In the genomic region with DNA sequence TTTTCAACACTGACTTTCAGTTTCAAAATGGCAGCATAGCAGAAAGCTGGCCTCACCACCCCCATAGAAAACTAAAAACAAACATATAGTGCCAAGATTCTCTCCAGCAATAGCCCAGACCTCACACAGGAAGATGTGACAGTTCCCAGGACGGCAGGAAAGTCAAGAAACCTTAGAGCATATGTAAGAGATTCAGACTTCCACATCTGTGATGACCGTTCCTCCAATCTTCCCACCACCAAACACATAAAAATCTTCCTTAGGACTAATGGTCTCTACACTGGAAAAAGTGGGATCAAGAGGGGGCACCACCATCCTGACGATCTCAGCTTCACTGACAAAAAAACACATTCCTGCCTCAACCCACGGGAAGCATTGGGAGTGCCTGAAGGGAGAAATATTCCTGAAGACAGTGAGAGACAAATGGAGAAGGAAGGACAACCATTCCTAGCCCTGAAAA, we compare ENCODE assay signal across 17 cellular contexts.
DNase-seq lines count a peak whose midpoint lies in the region; ATAC-seq and TF ChIP-seq lines count a peak whose summit lies in the region.
"Had no signal": no experiment of that assay in that cellular context is flagged by ENCODE, and none has a peak within 500 bp of the region (broad histone marks: within the 10 kb centered on the region; RNA-seq: fewer than 3 reads in every experiment).

No MANE protein-coding gene starts in this region.

- H3K36me3 ChIP-seq in MM.1S (replicated peaks; ENCODE audit: insufficient read depth, low read length) (no peaks in the 10 kb centered on the region), endodermal cell (ENCODE audit: control insufficient read depth, insufficient read depth, low read length) (no peaks in the 10 kb centered on the region), uterus (no peaks in the 10 kb centered on the region)
- H3K36me3 ChIP-seq: HAP-1 had no signal

- no peaks in the 10 kb centered on the region for H3K79me2 ChIP-seq in MM.1S (ENCODE audit: low read length)

- 77% methylated on average over 2 of the region's 4 CpGs; no CpG with 5 or more reads in 1 of the 2 experiments for WGBS in endodermal cell (ENCODE audit: insufficient coverage in 1 of 2, insufficient read length in 1 of 2), 2 experiments

- H3F3A ChIP-seq in MM.1S (ENCODE audit: insufficient read depth, low read length), result no peaks in the 10 kb centered on the region

- H4K20me1 ChIP-seq in MM.1S (ENCODE audit: insufficient read depth, low read length), result no peaks in the 10 kb centered on the region

- H3K9ac ChIP-seq in MM.1S (ENCODE audit: low read length) (peak overlapping the region; percentile 22; the same call in 1 of the 2 replicates), endodermal cell (ENCODE audit: extremely low read depth, low read length, poor library complexity, severe bottlenecking) (no peak overlapping the region)

- no peaks in the 10 kb centered on the region for H3K27me3 ChIP-seq in MM.1S (replicated peaks; ENCODE audit: insufficient read depth, low read length)
- H3K27me3 ChIP-seq in endodermal cell (ENCODE audit: control insufficient read depth, insufficient read depth, low read length, poor library complexity, severe bottlenecking), result no peaks in the 10 kb centered on the region
- H3K27me3 ChIP-seq in uterus, result no peaks in the 10 kb centered on the region

- peak overlapping the region; percentile 69 for H3K4me2 ChIP-seq in MM.1S (ENCODE audit: low read depth, low read length)

- no peak for TF ChIP-seq POLR2A in uterus (IDR thresholded peaks at IDR 0.05)

- H3K27me3 Mint-ChIP-seq in endodermal cell (ENCODE audit: insufficient read depth) (no peaks in the 10 kb centered on the region), nephron (ENCODE audit: low read depth) (no peaks in the 10 kb centered on the region)
- H3K27me3 Mint-ChIP-seq: IgD-negative memory B cell had no signal

- H3K9me3 Mint-ChIP-seq in endodermal cell (peaks cover 8% of the 10 kb centered on the region), nephron (peaks cover 8% of the 10 kb centered on the region)
- H3K9me3 Mint-ChIP-seq: activated naive CD4-positive, alpha-beta T cell treated with anti-CD3 and anti-CD28 coated beads, Interleukin-2, amount 50 U/mL, for 72 hours had no signal

- H3K4me1 Mint-ChIP-seq in endodermal cell (peaks cover 10% of the 10 kb centered on the region), nephron (peaks cover 9% of the 10 kb centered on the region)
- H3K4me1 Mint-ChIP-seq: IgD-negative memory B cell had no signal

- H3K4me3 ChIP-seq in MM.1S (ENCODE audit: low read length), result peak overlapping the region; percentile 45
- H3K4me3 ChIP-seq in endodermal cell (ENCODE audit: low read length), result no peak overlapping the region
- no peak overlapping the region for H3K4me3 ChIP-seq in uterus
- H3K4me3 ChIP-seq: HAP-1 had no signal

- H3K36me3 Mint-ChIP-seq in endodermal cell (ENCODE audit: low read depth) (no peaks in the 10 kb centered on the region), nephron (ENCODE audit: low read depth) (no peaks in the 10 kb centered on the region)
- H3K36me3 Mint-ChIP-seq: activated naive CD4-positive, alpha-beta T cell treated with anti-CD3 and anti-CD28 coated beads, Interleukin-2, amount 50 U/mL, for 72 hours; IgD-negative memory B cell had no signal

- H3K4me3 Mint-ChIP-seq in endodermal cell, result no peak overlapping the region
- peak overlapping the region; percentile 59 to 80 (median 79) for H3K4me3 Mint-ChIP-seq in nephron
- H3K4me3 Mint-ChIP-seq: activated CD8-positive, alpha-beta T cell treated with anti-CD3 and anti-CD28 coated beads, Interleukin-2, amount 10 ng/mL, durations not matched to agents 7 days and 5 days; IgD-negative memory B cell had no signal

- H3K9me2 ChIP-seq in MM.1S (replicated peaks; ENCODE audit: insufficient read depth, low read length), result no peaks in the 10 kb centered on the region

- H3K9me3 ChIP-seq in MM.1S (replicated peaks; ENCODE audit: insufficient read depth, low read length), result no peaks in the 10 kb centered on the region
- no peaks in the 10 kb centered on the region for H3K9me3 ChIP-seq in endodermal cell (ENCODE audit: control insufficient read depth, low read length)
- H3K9me3 ChIP-seq in uterus, result no peaks in the 10 kb centered on the region
- H3K9me3 ChIP-seq: HAP-1 had no signal

- no peak for ATAC-seq in stimulated activated naive CD8-positive, alpha-beta T cell treated with anti-CD3 and anti-CD28 coated beads, Interleukin-15, Interleukin-2, amounts not matched to agents 100 U/mL and 50 U/mL, for 24 hours
- ATAC-seq: activated CD8-positive, alpha-beta T cell treated with anti-CD3 and anti-CD28 coated beads, Interleukin-2, amount 10 ng/mL, durations not matched to agents 7 days and 5 days; activated naive CD4-positive, alpha-beta T cell treated with anti-CD3 and anti-CD28 coated beads, Interleukin-2, amount 50 U/mL, for 72 hours had no signal

- H2AFZ ChIP-seq in MM.1S (ENCODE audit: low read length), result peak overlapping the region; percentile 84

- H3K27ac Mint-ChIP-seq in endodermal cell (peak overlapping the region; percentile 52), nephron (peak overlapping the region; percentile 87 to 98 (median 96))
- H3K27ac Mint-ChIP-seq: activated CD8-positive, alpha-beta T cell treated with anti-CD3 and anti-CD28 coated beads, Interleukin-2, amount 10 ng/mL, durations not matched to agents 7 days and 5 days; activated naive CD4-positive, alpha-beta T cell treated with anti-CD3 and anti-CD28 coated beads, Interleukin-2, amount 50 U/mL, for 72 hours; IgD-negative memory B cell had no signal

- peak; percentile 0 for DNase-seq in COLO829 (ENCODE audit: low spot score)
- DNase-seq in MM.1S, result peak; percentile 35
- DNase-seq in endodermal cell, result peak; percentile 56
- DNase-seq in uterus, result no peak
- DNase-seq in stimulated activated naive CD4-positive, alpha-beta T cell (lab: John Stamatoyannopoulos, UW), result no peak
- no peak for DNase-seq in AML-193 (lab: John Stamatoyannopoulos, UW)
- no peak for DNase-seq in stimulated activated naive CD8-positive, alpha-beta T cell treated with anti-CD3 and anti-CD28 coated beads, Interleukin-15, Interleukin-2, amounts not matched to agents 100 U/mL and 50 U/mL, for 24 hours
- DNase-seq: activated CD8-positive, alpha-beta T cell treated with anti-CD3 and anti-CD28 coated beads, Interleukin-2, amount 10 ng/mL, durations not matched to agents 7 days and 5 days; activated T-cell treated with anti-CD3 and anti-CD28 coated beads, Interleukin-2, amount 50 U/mL, for 48 hours; DMS79 treated with DMSO at 0.1 percent for 48 hours; NCI-H2029; stimulated activated CD8-positive, alpha-beta memory T cell treated with anti-CD3 and anti-CD28 coated beads, Interleukin-4, amount 100 ng/mL, for 48 hours; T-helper 2 cell had no signal

- H3K4me1 ChIP-seq in MM.1S (ENCODE audit: low read length), result peaks cover 4% of the 10 kb centered on the region; the same call in 1 of the 2 replicates
- no peaks in the 10 kb centered on the region for H3K4me1 ChIP-seq in endodermal cell (ENCODE audit: control insufficient read depth, insufficient read depth, low read length)
- no peaks in the 10 kb centered on the region for H3K4me1 ChIP-seq in uterus
- H3K4me1 ChIP-seq: HAP-1 had no signal

- intact Hi-C loops in uterus (cut with DNase I; ENCODE audit: low total_unique reads), result no loop called here

- H3K27ac ChIP-seq in MM.1S (ENCODE audit: low read length) (peak overlapping the region; percentile 16; the same call in 1 of the 2 replicates), endodermal cell (ENCODE audit: low read depth, low read length) (no peak overlapping the region), uterus (no peak overlapping the region)

- TF ChIP-seq CTCF in MM.1S (IDR thresholded peaks at IDR 0.05; ENCODE audit: low read length) (no peak), endodermal cell (conservative IDR thresholded peaks at IDR 0.05) (no peak), nephron (IDR thresholded peaks at IDR 0.05; ENCODE audit: unreplicated experiment in 3 of 3) (no peak), uterus (IDR thresholded peaks at IDR 0.05) (no peak)

Comparison
In these comparisons a context has a peak if more than half of its experiments do, and no peak if none do; other contexts are left out.
1. DNase-seq: peak in COLO829 (single experiment), MM.1S (single experiment) and endodermal cell (single experiment); none in uterus (0 of 2), stimulated activated naive CD4-positive, alpha-beta T cell (0 of 6), AML-193 (0 of 2) and stimulated activated naive CD8-positive, alpha-beta T cell treated with anti-CD3 and anti-CD28 coated beads, Interleukin-15, Interleukin-2, amounts not matched to agents 100 U/mL and 50 U/mL, for 24 hours (single experiment).